Comparison of ENCODE assay signal across 1 cellular context in genomic region chr20:6697228-6697972, GRCh38.
TF ChIP-seq lines count a peak whose summit lies in the region.

No MANE protein-coding gene starts in this region.

TF ChIP-seq in H1, 55 proteins besides CTCF, POLR2A, EP300 and RAD21:
- TF ChIP-seq CHD2 (IDR thresholded peaks at IDR 0.05; ENCODE audit: low read length) (no peak), CBX8 (IDR thresholded peaks at IDR 0.05; ENCODE audit: borderline replicate concordance, low read depth, low read length) (no peak), USF2 (IDR thresholded peaks at IDR 0.05; ENCODE audit: low read length) (no peak), CHD1 (IDR thresholded peaks at IDR 0.05; ENCODE audit: low read depth, low read length) (no peak), TAF1 (IDR thresholded peaks at IDR 0.05; ENCODE audit: low read depth, low read length) (no peak), CTBP2 (IDR thresholded peaks at IDR 0.05; ENCODE audit: borderline replicate concordance, insufficient read depth, insufficient read length, low read length) (no peak), YY1 (IDR thresholded peaks at IDR 0.05; ENCODE audit: low read depth, low read length) (no peak), NRF1 (IDR thresholded peaks at IDR 0.05; ENCODE audit: low read depth, low read length) (no peak), TAF7 (optimal IDR thresholded peaks at IDR 0.05; ENCODE audit: borderline replicate concordance, low read depth, low read length) (no peak), SP1 (IDR thresholded peaks at IDR 0.05; ENCODE audit: low read depth, low read length) (no peak), KDM4A (IDR thresholded peaks at IDR 0.05; ENCODE audit: low read depth, low read length, severe bottlenecking) (no peak), BACH1 (IDR thresholded peaks at IDR 0.05; ENCODE audit: low read length) (no peak), BCL11A (IDR thresholded peaks at IDR 0.05; ENCODE audit: low read depth in 2 of 2, low read length in 2 of 2) (no peak), KDM5A (IDR thresholded peaks at IDR 0.05; ENCODE audit: low read length) (no peak), POLR2AphosphoS5 (IDR thresholded peaks at IDR 0.05; ENCODE audit: low read depth, low read length) (no peak), CBX5 (IDR thresholded peaks at IDR 0.05; ENCODE audit: low read depth, low read length) (no peak), JUN (IDR thresholded peaks at IDR 0.05; ENCODE audit: low read depth, low read length) (no peak)
- TF ChIP-seq, protein P1, sequence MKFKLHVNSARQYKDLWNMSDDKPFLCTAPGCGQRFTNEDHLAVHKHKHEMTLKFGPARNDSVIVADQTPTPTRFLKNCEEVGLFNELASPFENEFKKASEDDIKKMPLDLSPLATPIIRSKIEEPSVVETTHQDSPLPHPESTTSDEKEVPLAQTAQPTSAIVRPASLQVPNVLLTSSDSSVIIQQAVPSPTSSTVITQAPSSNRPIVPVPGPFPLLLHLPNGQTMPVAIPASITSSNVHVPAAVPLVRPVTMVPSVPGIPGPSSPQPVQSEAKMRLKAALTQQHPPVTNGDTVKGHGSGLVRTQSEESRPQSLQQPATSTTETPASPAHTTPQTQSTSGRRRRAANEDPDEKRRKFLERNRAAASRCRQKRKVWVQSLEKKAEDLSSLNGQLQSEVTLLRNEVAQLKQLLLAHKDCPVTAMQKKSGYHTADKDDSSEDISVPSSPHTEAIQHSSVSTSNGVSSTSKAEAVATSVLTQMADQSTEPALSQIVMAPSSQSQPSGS (IDR thresholded peaks at IDR 0.05; ENCODE audit: low read length) = no peak
